6 cellular contexts compared by ENCODE assay signal in genomic region chr2:168941297-168941696, GRCh38.
"Had no signal": no experiment of that assay in that cellular context is flagged by ENCODE, and none has a peak within 500 bp of the region (broad histone marks: within the 10 kb centered on the region; RNA-seq: fewer than 3 reads in every experiment).

No MANE protein-coding gene starts in this region.

- DNase-seq: GM23248, GOT3, H7, HFFc6 had no signal

- ATAC-seq: HCT116, HepG2 had no signal
